ENCODE assay signal across 8 cellular contexts in the genomic region with DNA sequence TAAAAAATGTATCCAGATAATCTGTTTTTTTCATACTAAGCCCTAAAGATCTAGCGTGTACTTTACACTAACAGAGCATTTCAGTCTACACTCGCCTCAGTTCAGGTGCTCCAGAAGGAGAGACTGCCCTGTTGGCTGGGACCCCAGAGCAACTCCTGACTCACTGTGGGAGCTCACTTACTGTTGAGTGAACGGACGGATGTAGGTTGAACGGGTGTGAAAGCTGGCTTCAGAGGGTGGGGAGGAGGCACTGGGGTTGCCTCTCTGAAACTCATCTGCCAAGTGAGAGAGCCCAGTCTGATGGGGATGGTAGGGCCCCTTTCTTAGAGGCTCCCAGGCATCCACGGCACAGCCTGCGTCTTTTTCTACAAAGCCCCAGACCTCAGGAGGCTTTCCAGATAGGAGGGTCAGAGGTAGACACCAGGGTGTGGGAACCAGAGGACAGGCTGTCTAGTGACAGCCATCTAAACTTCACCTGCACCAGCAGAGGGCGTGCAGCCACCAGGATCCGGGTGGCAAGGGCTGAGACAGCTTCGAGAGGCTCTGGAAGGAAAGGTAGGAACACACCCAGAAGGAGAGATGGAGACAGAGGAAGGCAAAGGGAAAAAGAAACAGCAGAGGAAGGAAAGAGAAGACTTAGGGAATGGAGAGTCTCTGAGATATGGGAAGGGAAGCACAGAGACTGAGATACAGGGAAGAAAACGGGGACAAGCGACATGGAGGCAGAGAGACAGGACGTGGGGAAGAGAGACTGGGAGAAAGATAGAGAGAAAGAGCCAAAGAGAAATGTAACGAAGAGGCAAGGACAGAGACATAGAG. TPM values are rescaled to one million over a fixed set of nuclear protein-coding genes. Genes with fewer than 3 reads are reported as not detected.
DNase-seq lines count a peak whose midpoint lies in the region; ATAC-seq, FAIRE-seq and TF ChIP-seq lines count a peak whose summit lies in the region.

No MANE protein-coding gene starts in this region.

- FAIRE-seq in astrocyte (lab: Jason Lieb, UNC) = no peak

- H3K36me3 Mint-ChIP-seq in astrocyte (ENCODE audit: low read depth, unreplicated experiment) = no peaks in the 10 kb centered on the region

- no peaks in the 10 kb centered on the region for H3K4me1 ChIP-seq in astrocyte (ENCODE audit: insufficient read depth, low read length)

- no peak overlapping the region for H3K4me3 ChIP-seq in astrocyte (ENCODE audit: insufficient read depth, low read depth, low read length)

- no peak overlapping the region for H3K27ac Mint-ChIP-seq in astrocyte (ENCODE audit: unreplicated experiment)

- no peak overlapping the region for H3K27ac ChIP-seq in astrocyte (ENCODE audit: low read depth, low read length)

- no peaks in the 10 kb centered on the region for H3K79me2 ChIP-seq in astrocyte (ENCODE audit: insufficient read depth, low read length)

- H3K4me1 Mint-ChIP-seq in astrocyte (ENCODE audit: low read depth, unreplicated experiment) = no peaks in the 10 kb centered on the region

- H3K9me3 Mint-ChIP-seq in astrocyte (ENCODE audit: unreplicated experiment) = no peaks in the 10 kb centered on the region

- H3K4me2 ChIP-seq in astrocyte (ENCODE audit: low read length) = no peak overlapping the region

- no peaks in the 10 kb centered on the region for H3K36me3 ChIP-seq in astrocyte (ENCODE audit: insufficient read depth, low read length)

- ATAC-seq in GM18867 (IDR thresholded peaks at IDR 0.05; ENCODE audit: unreplicated experiment) (peak; percentile 55), GM18907 (IDR thresholded peaks at IDR 0.05; ENCODE audit: unreplicated experiment) (no peak)

- H4K20me1 ChIP-seq in astrocyte (ENCODE audit: insufficient read depth, low read length) = no peaks in the 10 kb centered on the region

- no peak overlapping the region for H3K4me3 Mint-ChIP-seq in astrocyte (ENCODE audit: unreplicated experiment)

- TF ChIP-seq CTCF in astrocyte (IDR thresholded peaks at IDR 0.05; ENCODE audit: insufficient read depth, low read depth, low read length) = peak; percentile 67

- H3K9me3 ChIP-seq in astrocyte (ENCODE audit: insufficient read depth, low read depth, low read length) = no peaks in the 10 kb centered on the region

- peak; percentile 86 for DNase-seq in AG08395 (ENCODE audit: low spot score)
- DNase-seq in NCI-H2029 (lab: John Stamatoyannopoulos, UW) = peak; percentile 61
- DNase-seq in T1000 (lab: John Stamatoyannopoulos, UW) = peak; percentile 17
- DNase-seq in astrocyte (ENCODE audit: low read depth) = peak; percentile 19
- peak; percentile 28 to 47 for DNase-seq in hippocampal formation (lab: John Stamatoyannopoulos, UW)
- peak; percentile 41 for DNase-seq in smooth muscle cell of the brain vasculature (ENCODE audit: low read depth, low spot score)

- H3K27me3 ChIP-seq in astrocyte (ENCODE audit: insufficient read depth, low read length) = peaks cover 2% of the 10 kb centered on the region

- H3K9ac ChIP-seq in astrocyte (ENCODE audit: low read length) = no peak overlapping the region

- peaks cover 38% of the 10 kb centered on the region for H3K27me3 Mint-ChIP-seq in astrocyte (ENCODE audit: low read depth, unreplicated experiment)

- H2AFZ ChIP-seq in astrocyte (ENCODE audit: low read depth, low read length) = no peak overlapping the region

RNA-seq across cellular contexts. Expression of gene KASH5, which starts 3.7 kb away (rescaled TPM):
- total RNA-seq in astrocyte = not detected in 2 replicates

RNA-seq across cellular contexts. Expression of gene DKKL1, which starts 28.1 kb away (rescaled TPM):
- total RNA-seq in astrocyte = 0.89 and 1.1 TPM in 2 replicates

RNA-seq across cellular contexts. Expression of gene TEAD2, which starts 29.6 kb away (rescaled TPM):
- 46.5 and 58.2 TPM in 2 replicates for total RNA-seq in astrocyte

RNA-seq across cellular contexts. Expression of gene PTH2, which starts 31.5 kb away (rescaled TPM):
- total RNA-seq in astrocyte = not detected in 2 replicates

RNA-seq across cellular contexts. Expression of gene GFY, which starts 33.4 kb away (rescaled TPM):
- not detected in 2 replicates for total RNA-seq in astrocyte

Comparison
In these comparisons a context has a peak if more than half of its experiments do, and no peak if none do; other contexts are left out.
1. DNase-seq: peak in every context shown above with its lines; median percentile 86 in AG08395; 61 in NCI-H2029; 41 in smooth muscle cell of the brain vasculature; 38 in hippocampal formation; 19 in astrocyte; 17 in T1000.